ENCODE assay signal across 10 cellular contexts in the genomic region with DNA sequence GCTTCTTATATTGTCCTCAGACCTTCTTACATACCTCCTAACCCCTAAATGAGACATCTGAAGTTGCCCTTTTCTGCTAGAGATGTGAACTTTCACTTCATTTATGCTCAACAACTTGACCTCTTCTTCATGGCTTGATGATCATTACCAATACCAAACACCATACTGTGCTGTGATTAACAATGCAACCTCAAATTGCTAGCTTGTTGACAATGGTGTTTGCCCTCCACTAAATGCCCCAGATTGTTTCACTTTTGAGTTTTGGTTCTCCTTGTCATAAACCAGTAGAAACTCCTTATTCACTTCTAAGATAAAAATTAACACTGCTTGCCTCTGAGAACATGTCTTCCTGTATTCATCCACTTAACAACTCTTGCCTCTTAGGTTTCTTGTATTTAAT. TPM values are rescaled to one million over a fixed set of nuclear protein-coding genes. Genes with fewer than 3 reads are reported as not detected.
DNase-seq lines count a peak whose midpoint lies in the region; ATAC-seq and TF ChIP-seq lines count a peak whose summit lies in the region.
"Had no signal": no experiment of that assay in that cellular context is flagged by ENCODE, and none has a peak within 500 bp of the region (broad histone marks: within the 10 kb centered on the region; RNA-seq: fewer than 3 reads in every experiment).

No MANE protein-coding gene starts in this region.

- intact Hi-C loops in dendritic cell treated with granulocyte-macrophage colony-stimulating factor and Interleukin-4, amounts not matched to agents 40 ng/mL and 50 ng/mL, for 4 days (cut with micrococcal nuclease), result loop anchor here (5.0 kb wide), 1 partner anchor 97 kb away; no protein-coding TSS in a partner anchor

- ATAC-seq in GM18508 (IDR thresholded peaks at IDR 0.05; ENCODE audit: insufficient read depth, unreplicated experiment), result peak; percentile 69
- peak; percentile 56 for ATAC-seq in GM21447 (IDR thresholded peaks at IDR 0.05; ENCODE audit: unreplicated experiment)
- peak; percentile 53 for ATAC-seq in HG03280 (IDR thresholded peaks at IDR 0.05; ENCODE audit: unreplicated experiment)
- ATAC-seq in WTC11, result no peak

- peaks cover 58% of the 10 kb centered on the region for H3K4me1 Mint-ChIP-seq in dendritic cell treated with granulocyte-macrophage colony-stimulating factor and Interleukin-4, amounts not matched to agents 40 ng/mL and 50 ng/mL, for 4 days (ENCODE audit: low read depth)
- H3K4me1 Mint-ChIP-seq in WTC11, result peaks cover 33% of the 10 kb centered on the region
- peaks cover 62% of the 10 kb centered on the region for H3K4me1 Mint-ChIP-seq in chondrocyte (ENCODE audit: low read depth)

- H3K27me3 Mint-ChIP-seq in dendritic cell treated with granulocyte-macrophage colony-stimulating factor and Interleukin-4, amounts not matched to agents 40 ng/mL and 50 ng/mL, for 4 days, result no peaks in the 10 kb centered on the region
- H3K27me3 Mint-ChIP-seq in WTC11 (ENCODE audit: low read depth), result peaks cover 21% of the 10 kb centered on the region
- no peaks in the 10 kb centered on the region for H3K27me3 Mint-ChIP-seq in chondrocyte (ENCODE audit: low read depth)

- H3K36me3 Mint-ChIP-seq in dendritic cell treated with granulocyte-macrophage colony-stimulating factor and Interleukin-4, amounts not matched to agents 40 ng/mL and 50 ng/mL, for 4 days (ENCODE audit: low read depth), result peaks cover 6% of the 10 kb centered on the region
- H3K36me3 Mint-ChIP-seq in WTC11, result no peaks in the 10 kb centered on the region
- no peaks in the 10 kb centered on the region for H3K36me3 Mint-ChIP-seq in chondrocyte (ENCODE audit: low read depth)

- POLR2A ChIA-PET in WTC11 (lab: Charles Lee), result no interaction called here

- CTCF ChIA-PET in WTC11 (lab: Charles Lee), result interaction anchor here (1.1 kb wide), 1 partner anchor 499 kb away, joined by 3 read pairs; no protein-coding TSS in a partner anchor

- no peak for DNase-seq in WTC11 (ENCODE audit: low spot score)
- DNase-seq in stimulated activated CD4-positive, alpha-beta T cell treated with anti-CD3 and anti-CD28 coated beads, Interleukin-2, amount 100 ng/mL, for 48 hours, result no peak
- DNase-seq in chondrocyte (ENCODE audit: low spot score), result no peak
- DNase-seq in stimulated activated CD4-positive, alpha-beta T cell treated with anti-CD3 and anti-CD28 coated beads, Interleukin-12 subunit alpha, Interleukin-12 subunit beta, amount 100 ng/mL, for 4 hours, result no peak
- DNase-seq: NCI-H1417 treated with DMSO at 0.1 percent for 48 hours, posterior cingulate gyrus had no signal

- no peak for TF ChIP-seq CTCF in WTC11 (IDR thresholded peaks at IDR 0.05)
- TF ChIP-seq CTCF in chondrocyte (IDR thresholded peaks at IDR 0.05), result no peak

- peak overlapping the region; percentile 54 for H3K27ac Mint-ChIP-seq in dendritic cell treated with granulocyte-macrophage colony-stimulating factor and Interleukin-4, amounts not matched to agents 40 ng/mL and 50 ng/mL, for 4 days
- H3K27ac Mint-ChIP-seq in WTC11 (no peak overlapping the region), chondrocyte (ENCODE audit: unreplicated experiment) (no peak overlapping the region)

- H3K9me3 Mint-ChIP-seq in dendritic cell treated with granulocyte-macrophage colony-stimulating factor and Interleukin-4, amounts not matched to agents 40 ng/mL and 50 ng/mL, for 4 days, result no peaks in the 10 kb centered on the region
- no peaks in the 10 kb centered on the region for H3K9me3 Mint-ChIP-seq in WTC11
- H3K9me3 Mint-ChIP-seq in chondrocyte (ENCODE audit: low read depth), result no peaks in the 10 kb centered on the region

- peak overlapping the region; percentile 0 for H3K4me3 Mint-ChIP-seq in dendritic cell treated with granulocyte-macrophage colony-stimulating factor and Interleukin-4, amounts not matched to agents 40 ng/mL and 50 ng/mL, for 4 days
- no peak overlapping the region for H3K4me3 Mint-ChIP-seq in WTC11
- no peak overlapping the region for H3K4me3 Mint-ChIP-seq in chondrocyte (ENCODE audit: unreplicated experiment)

TF ChIP-seq in WTC11, 78 proteins besides CTCF, POLR2A, EP300 and RAD21 (continues in another document):
- no peak for TF ChIP-seq ELF4 (CRISPR knock-in tag; IDR thresholded peaks at IDR 0.05; ENCODE audit: low read depth)
- TF ChIP-seq ZNF263 (CRISPR knock-in tag; IDR thresholded peaks at IDR 0.05; ENCODE audit: low read depth), result no peak
- TF ChIP-seq, protein P1, sequence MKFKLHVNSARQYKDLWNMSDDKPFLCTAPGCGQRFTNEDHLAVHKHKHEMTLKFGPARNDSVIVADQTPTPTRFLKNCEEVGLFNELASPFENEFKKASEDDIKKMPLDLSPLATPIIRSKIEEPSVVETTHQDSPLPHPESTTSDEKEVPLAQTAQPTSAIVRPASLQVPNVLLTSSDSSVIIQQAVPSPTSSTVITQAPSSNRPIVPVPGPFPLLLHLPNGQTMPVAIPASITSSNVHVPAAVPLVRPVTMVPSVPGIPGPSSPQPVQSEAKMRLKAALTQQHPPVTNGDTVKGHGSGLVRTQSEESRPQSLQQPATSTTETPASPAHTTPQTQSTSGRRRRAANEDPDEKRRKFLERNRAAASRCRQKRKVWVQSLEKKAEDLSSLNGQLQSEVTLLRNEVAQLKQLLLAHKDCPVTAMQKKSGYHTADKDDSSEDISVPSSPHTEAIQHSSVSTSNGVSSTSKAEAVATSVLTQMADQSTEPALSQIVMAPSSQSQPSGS (CRISPR knock-in tag; IDR thresholded peaks at IDR 0.05; ENCODE audit: borderline replicate concordance, low read depth), result no peak
- TF ChIP-seq, protein P2, sequence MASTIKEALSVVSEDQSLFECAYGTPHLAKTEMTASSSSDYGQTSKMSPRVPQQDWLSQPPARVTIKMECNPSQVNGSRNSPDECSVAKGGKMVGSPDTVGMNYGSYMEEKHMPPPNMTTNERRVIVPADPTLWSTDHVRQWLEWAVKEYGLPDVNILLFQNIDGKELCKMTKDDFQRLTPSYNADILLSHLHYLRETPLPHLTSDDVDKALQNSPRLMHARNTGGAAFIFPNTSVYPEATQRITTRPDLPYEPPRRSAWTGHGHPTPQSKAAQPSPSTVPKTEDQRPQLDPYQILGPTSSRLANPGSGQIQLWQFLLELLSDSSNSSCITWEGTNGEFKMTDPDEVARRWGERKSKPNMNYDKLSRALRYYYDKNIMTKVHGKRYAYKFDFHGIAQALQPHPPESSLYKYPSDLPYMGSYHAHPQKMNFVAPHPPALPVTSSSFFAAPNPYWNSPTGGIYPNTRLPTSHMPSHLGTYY (CRISPR knock-in tag; IDR thresholded peaks at IDR 0.05), result no peak
- TF ChIP-seq TEAD4 (CRISPR knock-in tag; IDR thresholded peaks at IDR 0.05), result no peak
- no peak for TF ChIP-seq TP53 (CRISPR knock-in tag; IDR thresholded peaks at IDR 0.05)
- no peak for TF ChIP-seq SP1 (CRISPR knock-in tag; conservative IDR thresholded peaks at IDR 0.05)
- no peak for TF ChIP-seq ETV6 (CRISPR knock-in tag; IDR thresholded peaks at IDR 0.05)
- TF ChIP-seq IRF2 (CRISPR knock-in tag; IDR thresholded peaks at IDR 0.05; ENCODE audit: borderline replicate concordance, low read depth), result no peak
- TF ChIP-seq KAT7 (CRISPR knock-in tag; IDR thresholded peaks at IDR 0.05; ENCODE audit: borderline replicate concordance), result no peak
- TF ChIP-seq, protein P3, sequence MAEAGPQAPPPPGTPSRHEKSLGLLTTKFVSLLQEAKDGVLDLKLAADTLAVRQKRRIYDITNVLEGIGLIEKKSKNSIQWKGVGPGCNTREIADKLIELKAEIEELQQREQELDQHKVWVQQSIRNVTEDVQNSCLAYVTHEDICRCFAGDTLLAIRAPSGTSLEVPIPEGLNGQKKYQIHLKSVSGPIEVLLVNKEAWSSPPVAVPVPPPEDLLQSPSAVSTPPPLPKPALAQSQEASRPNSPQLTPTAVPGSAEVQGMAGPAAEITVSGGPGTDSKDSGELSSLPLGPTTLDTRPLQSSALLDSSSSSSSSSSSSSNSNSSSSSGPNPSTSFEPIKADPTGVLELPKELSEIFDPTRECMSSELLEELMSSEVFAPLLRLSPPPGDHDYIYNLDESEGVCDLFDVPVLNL (CRISPR knock-in tag; IDR thresholded peaks at IDR 0.05; ENCODE audit: borderline replicate concordance, low read depth), result no peak
- no peak for TF ChIP-seq MXD4 (CRISPR knock-in tag; IDR thresholded peaks at IDR 0.05; ENCODE audit: borderline replicate concordance)
- TF ChIP-seq, protein P4, sequence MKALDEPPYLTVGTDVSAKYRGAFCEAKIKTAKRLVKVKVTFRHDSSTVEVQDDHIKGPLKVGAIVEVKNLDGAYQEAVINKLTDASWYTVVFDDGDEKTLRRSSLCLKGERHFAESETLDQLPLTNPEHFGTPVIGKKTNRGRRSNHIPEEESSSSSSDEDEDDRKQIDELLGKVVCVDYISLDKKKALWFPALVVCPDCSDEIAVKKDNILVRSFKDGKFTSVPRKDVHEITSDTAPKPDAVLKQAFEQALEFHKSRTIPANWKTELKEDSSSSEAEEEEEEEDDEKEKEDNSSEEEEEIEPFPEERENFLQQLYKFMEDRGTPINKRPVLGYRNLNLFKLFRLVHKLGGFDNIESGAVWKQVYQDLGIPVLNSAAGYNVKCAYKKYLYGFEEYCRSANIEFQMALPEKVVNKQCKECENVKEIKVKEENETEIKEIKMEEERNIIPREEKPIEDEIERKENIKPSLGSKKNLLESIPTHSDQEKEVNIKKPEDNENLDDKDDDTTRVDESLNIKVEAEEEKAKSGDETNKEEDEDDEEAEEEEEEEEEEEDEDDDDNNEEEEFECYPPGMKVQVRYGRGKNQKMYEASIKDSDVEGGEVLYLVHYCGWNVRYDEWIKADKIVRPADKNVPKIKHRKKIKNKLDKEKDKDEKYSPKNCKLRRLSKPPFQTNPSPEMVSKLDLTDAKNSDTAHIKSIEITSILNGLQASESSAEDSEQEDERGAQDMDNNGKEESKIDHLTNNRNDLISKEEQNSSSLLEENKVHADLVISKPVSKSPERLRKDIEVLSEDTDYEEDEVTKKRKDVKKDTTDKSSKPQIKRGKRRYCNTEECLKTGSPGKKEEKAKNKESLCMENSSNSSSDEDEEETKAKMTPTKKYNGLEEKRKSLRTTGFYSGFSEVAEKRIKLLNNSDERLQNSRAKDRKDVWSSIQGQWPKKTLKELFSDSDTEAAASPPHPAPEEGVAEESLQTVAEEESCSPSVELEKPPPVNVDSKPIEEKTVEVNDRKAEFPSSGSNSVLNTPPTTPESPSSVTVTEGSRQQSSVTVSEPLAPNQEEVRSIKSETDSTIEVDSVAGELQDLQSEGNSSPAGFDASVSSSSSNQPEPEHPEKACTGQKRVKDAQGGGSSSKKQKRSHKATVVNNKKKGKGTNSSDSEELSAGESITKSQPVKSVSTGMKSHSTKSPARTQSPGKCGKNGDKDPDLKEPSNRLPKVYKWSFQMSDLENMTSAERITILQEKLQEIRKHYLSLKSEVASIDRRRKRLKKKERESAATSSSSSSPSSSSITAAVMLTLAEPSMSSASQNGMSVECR (CRISPR knock-in tag; IDR thresholded peaks at IDR 0.05; ENCODE audit: borderline replicate concordance), result no peak
- TF ChIP-seq ZNF121 (CRISPR knock-in tag; IDR thresholded peaks at IDR 0.05), result no peak
- TF ChIP-seq NR3C1 (CRISPR knock-in tag; conservative IDR thresholded peaks at IDR 0.05; ENCODE audit: low read depth), result no peak
- TF ChIP-seq EMX1 (CRISPR knock-in tag; IDR thresholded peaks at IDR 0.05), result no peak

RNA-seq across cellular contexts. Expression of a gene that starts 5.6 kb away (rescaled TPM):
- total RNA-seq in WTC11 (2021) (21.1 to 28.2 TPM (median 27.8 TPM) in 3 replicates), chondrocyte (105 to 112 TPM (median 110 TPM) in 3 replicates)
